12 cellular contexts compared by ENCODE assay signal in genomic region chr6:138115191-138115590, GRCh38.
DNase-seq lines count a peak whose midpoint lies in the region; ATAC-seq and TF ChIP-seq lines count a peak whose summit lies in the region.
"Had no signal": no experiment of that assay in that cellular context is flagged by ENCODE, and none has a peak within 500 bp of the region (broad histone marks: within the 10 kb centered on the region; RNA-seq: fewer than 3 reads in every experiment).

No MANE protein-coding gene starts in this region.

- H3K4me3 ChIP-seq in DOHH2 (ENCODE audit: low read length) = peak overlapping the region; percentile 61
- H3K4me3 ChIP-seq: skin epidermis, suprapubic skin, vagina had no signal

- no peaks in the 10 kb centered on the region for H3K9me3 ChIP-seq in DOHH2 (ENCODE audit: control insufficient read depth, insufficient read depth, low read length)
- H3K9me3 ChIP-seq: suprapubic skin, vagina had no signal

- no peaks in the 10 kb centered on the region for H4K20me1 ChIP-seq in DOHH2 (ENCODE audit: control insufficient read depth, insufficient read depth, low read depth, low read length)

- H3K36me3 ChIP-seq in DOHH2 (ENCODE audit: control insufficient read depth, low read length) = no peaks in the 10 kb centered on the region
- H3K36me3 ChIP-seq: suprapubic skin, vagina had no signal

- no peaks in the 10 kb centered on the region for H3F3A ChIP-seq in DOHH2 (ENCODE audit: control insufficient read depth, insufficient read depth)

- H3K27ac ChIP-seq in DOHH2 (ENCODE audit: low read depth, low read length) = 0 out of 2 replicates have a peak overlapping the region, but pooled peaks have one; percentile 38
- H3K27ac ChIP-seq: skin epidermis, suprapubic skin, vagina had no signal

- peaks cover 14% of the 10 kb centered on the region for H3K4me1 ChIP-seq in DOHH2 (ENCODE audit: control insufficient read depth, low read length)
- H3K4me1 ChIP-seq: suprapubic skin, vagina had no signal

- H3K4me2 ChIP-seq in DOHH2 (ENCODE audit: low read length) = peak overlapping the region; percentile 76

- TF ChIP-seq CTCF in DOHH2 (IDR thresholded peaks at IDR 0.05; ENCODE audit: low read depth, low read length, poor library complexity, severe bottlenecking) = no peak

- H3K27me3 ChIP-seq in DOHH2 (ENCODE audit: control insufficient read depth, low read length) = no peaks in the 10 kb centered on the region
- H3K27me3 ChIP-seq: suprapubic skin, vagina had no signal

- ATAC-seq in GM18868 (IDR thresholded peaks at IDR 0.05; ENCODE audit: unreplicated experiment) = no peak

- no peaks in the 10 kb centered on the region for H3K79me2 ChIP-seq in DOHH2 (ENCODE audit: control insufficient read depth, low read length)

- H3K9me2 ChIP-seq in DOHH2 (replicated peaks; ENCODE audit: control insufficient read depth, low read length) = no peaks in the 10 kb centered on the region

- peak; percentile 41 for DNase-seq in NCI-H1105 treated with DMSO at 0.1 percent for 48 hours (lab: John Stamatoyannopoulos, UW)
- DNase-seq in NCI-H524 treated with DMSO at 0.1 percent for 48 hours (lab: John Stamatoyannopoulos, UW) = peak; percentile 46
- peak; percentile 52 for DNase-seq in left kidney (ENCODE audit: low read depth, low spot score)
- no peak for DNase-seq in NCI-H2029 (lab: John Stamatoyannopoulos, UW)
- no peak for DNase-seq in T-helper 9 cell
- DNase-seq: activated CD4-positive, CD25-positive, alpha-beta regulatory T cell treated with anti-CD3 and anti-CD28 coated beads, Interleukin-2, amount 50 U/mL, for 72 hours; cortex of kidney had no signal

Comparison
In these comparisons a context has a peak if more than half of its experiments do, and no peak if none do; other contexts are left out.
1. DNase-seq: peak in NCI-H1105 treated with DMSO at 0.1 percent for 48 hours (single experiment), NCI-H524 treated with DMSO at 0.1 percent for 48 hours (single experiment) and left kidney (single experiment); none in NCI-H2029 (single experiment) and T-helper 9 cell (single experiment).